8 cellular contexts compared by ENCODE assay signal in genomic region chr17:8176998-8177731, GRCh38. TPM values are rescaled to one million over a fixed set of nuclear protein-coding genes. Genes with fewer than 3 reads are reported as not detected.
A peak's percentile ranks its signal among the peaks of the same experiment; 100 is the strongest.
DNase-seq lines count a peak whose midpoint lies in the region; ATAC-seq, FAIRE-seq and TF ChIP-seq lines count a peak whose summit lies in the region.

No MANE protein-coding gene starts in this region.

- no peak overlapping the region for H3K27ac Mint-ChIP-seq in activated naive CD4-positive, alpha-beta T cell treated with anti-CD3 and anti-CD28 coated beads, Interleukin-2, amount 50 U/mL, for 24 hours
- H3K27ac Mint-ChIP-seq in type B pancreatic cell = peak overlapping the region; percentile 95

- H3K9me3 ChIP-seq in GM12878 (replicated peaks; ENCODE audit: control insufficient read depth, insufficient read depth, low read length) (no peaks in the 10 kb centered on the region), lower lobe of right lung (no peaks in the 10 kb centered on the region)

- TF ChIP-seq EP300 in GM12878 (IDR thresholded peaks at IDR 0.05; ENCODE audit: borderline replicate concordance in 1 of 2, control insufficient read depth in 1 of 2, low read depth in 2 of 2, low read length in 2 of 2) = no peak

- FAIRE-seq in GM12878 (lab: Jason Lieb, UNC) = no peak

- WGBS in GM12878 (ENCODE audit: insufficient coverage, insufficient replicate concordance, low lambda C conversion rate, missing lambda C conversion rate) = 76% methylated on average over 18 of the region's 19 CpGs

- peak overlapping the region; percentile 93 for H3K4me3 ChIP-seq in GM12878
- peak overlapping the region; percentile 87 for H3K4me3 ChIP-seq in lower lobe of right lung

- H3K27ac ChIP-seq in GM12878 (ENCODE audit: control insufficient read depth, insufficient read depth) = 0 out of 2 replicates have a peak overlapping the region, but pooled peaks have one; percentile 61
- peak overlapping the region; percentile 86 for H3K27ac ChIP-seq in lower lobe of right lung

- H2AFZ ChIP-seq in GM12878 (ENCODE audit: control insufficient read depth, low read depth, low read length) = peak overlapping the region; percentile 83

- intact Hi-C loops in GM12878 (cut with micrococcal nuclease; ENCODE audit: unreplicated experiment) (no loop called here), lower lobe of right lung (cut with DNase I) (no loop called here)

- DNase-seq in activated naive CD4-positive, alpha-beta T cell treated with anti-CD3 and anti-CD28 coated beads, Interleukin-2, amount 50 U/mL, for 16 hours = no peak
- DNase-seq in GM12878 (ENCODE audit: low read depth, low spot score) (no peak), lower lobe of right lung (peak; percentile 41), type B pancreatic cell (ENCODE audit: extremely low spot score, unreplicated experiment) (no peak), NOMO-1 treated with DMSO at 0.1 percent for 48 hours (lab: John Stamatoyannopoulos, UW; ENCODE audit: unreplicated experiment) (no peak), NCI-H345 (lab: John Stamatoyannopoulos, UW) (no peak)
- no peak for DNase-seq in activated effector memory CD4-positive, alpha-beta T cell treated with Interleukin-2 at 50 U/mL for 16 hours

- RAD21 ChIA-PET in GM12878 (lab: Charles Lee; ENCODE audit: unreplicated experiment) = interaction anchor here (1.0 to 2.5 kb wide), 4 partner anchors 8 to 50 kb away, joined by 3 to 13 read pairs (median 4); partner anchors contain the start of gene BORCS6

- H3K9me3 Mint-ChIP-seq in activated naive CD4-positive, alpha-beta T cell treated with anti-CD3 and anti-CD28 coated beads, Interleukin-2, amount 50 U/mL, for 24 hours = no peaks in the 10 kb centered on the region
- no peaks in the 10 kb centered on the region for H3K9me3 Mint-ChIP-seq in type B pancreatic cell

- in situ Hi-C loops in GM12878 (cut with MboI) = no loop called here

- no peak for TF ChIP-seq POLR2A in GM12878 (IDR thresholded peaks at IDR 0.05; ENCODE audit: low read depth, low read length)

- no TSS peak for BruUV-seq in GM12878 (replicated peaks; lab: Mats Ljungman, UMichigan)

- H3K9ac ChIP-seq in GM12878 (ENCODE audit: control insufficient read depth, insufficient read depth, low read length) = peak overlapping the region; percentile 67

- POLR2A ChIA-PET in GM12878 (lab: Charles Lee) = interaction anchor here (0.6 to 2.8 kb wide), 7 partner anchors 10 to 312 kb away, joined by 3 to 26 read pairs (median 3); partner anchors contain the start of gene CTC1

- H3K36me3 Mint-ChIP-seq in activated naive CD4-positive, alpha-beta T cell treated with anti-CD3 and anti-CD28 coated beads, Interleukin-2, amount 50 U/mL, for 24 hours = no peaks in the 10 kb centered on the region
- no peaks in the 10 kb centered on the region for H3K36me3 Mint-ChIP-seq in type B pancreatic cell

- peaks cover 3% of the 10 kb centered on the region; the same call in 1 of the 2 replicates for H3K79me2 ChIP-seq in GM12878 (ENCODE audit: control insufficient read depth, insufficient read depth, low read length)

- H3K4me1 ChIP-seq in GM12878 (ENCODE audit: control insufficient read depth, insufficient read depth, low read length) (peaks cover 14% of the 10 kb centered on the region), lower lobe of right lung (peaks cover 37% of the 10 kb centered on the region)

- TF ChIP-seq CTCF in GM12878 (IDR thresholded peaks at IDR 0.05 in 2 of 3, conservative IDR thresholded peaks at IDR 0.05 in 1 of 3; ENCODE audit: control insufficient read depth in 2 of 3, extremely low read depth in 1 of 3, insufficient read depth in 1 of 3, low read depth in 3 of 3, low read length in 3 of 3) (no peak), lower lobe of right lung (IDR thresholded peaks at IDR 0.05) (no peak), type B pancreatic cell (conservative IDR thresholded peaks at IDR 0.05) (no peak)

- H3K4me1 Mint-ChIP-seq in activated naive CD4-positive, alpha-beta T cell treated with anti-CD3 and anti-CD28 coated beads, Interleukin-2, amount 50 U/mL, for 24 hours = peaks cover 53% of the 10 kb centered on the region
- H3K4me1 Mint-ChIP-seq in type B pancreatic cell (ENCODE audit: unreplicated experiment) = peaks cover 25% of the 10 kb centered on the region

- H3K27me3 Mint-ChIP-seq in activated naive CD4-positive, alpha-beta T cell treated with anti-CD3 and anti-CD28 coated beads, Interleukin-2, amount 50 U/mL, for 24 hours = no peaks in the 10 kb centered on the region
- H3K27me3 Mint-ChIP-seq in type B pancreatic cell = peaks cover 6% of the 10 kb centered on the region

- CTCF ChIA-PET in GM12878 (lab: Yijun Ruan, JAX) = interaction anchor here (0.7 to 1.7 kb wide), 4 partner anchors 16 to 86 kb away, joined by 3 to 8 read pairs (median 4); partner anchors contain the start of gene HES7

- no peak for TF ChIP-seq RAD21 in GM12878 (IDR thresholded peaks at IDR 0.05; ENCODE audit: insufficient read depth, low read depth, low read length)

- H4K20me1 ChIP-seq in GM12878 (ENCODE audit: control insufficient read depth, insufficient read depth) = no peaks in the 10 kb centered on the region

- ATAC-seq in GM12878 = no peak
- no peak for ATAC-seq in lower lobe of right lung

- H3K27me3 ChIP-seq in GM12878 (replicated peaks in 1 of 2; ENCODE audit: control insufficient read depth in 2 of 2, insufficient read depth in 2 of 2, low read length in 1 of 2) (no peaks in the 10 kb centered on the region), lower lobe of right lung (ENCODE audit: low read depth) (no peaks in the 10 kb centered on the region)

- H3K4me2 ChIP-seq in GM12878 (ENCODE audit: control insufficient read depth, insufficient read depth) = peak overlapping the region; percentile 70

- H3K36me3 ChIP-seq in GM12878 (ENCODE audit: control insufficient read depth in 2 of 2, insufficient read depth in 2 of 2, low read length in 1 of 2) (no peaks in the 10 kb centered on the region), lower lobe of right lung (no peaks in the 10 kb centered on the region)

- SMC1A ChIA-PET in GM12878 (lab: Charles Lee; ENCODE audit: uncharacterized antibody, unreplicated experiment) = interaction anchor here (1.0 kb wide), 1 partner anchor 9 kb away, joined by 3 read pairs; no protein-coding TSS in a partner anchor

- H3K4me3 Mint-ChIP-seq in activated naive CD4-positive, alpha-beta T cell treated with anti-CD3 and anti-CD28 coated beads, Interleukin-2, amount 50 U/mL, for 24 hours = peak overlapping the region; percentile 88
- peak overlapping the region; percentile 94 for H3K4me3 Mint-ChIP-seq in type B pancreatic cell

RNA-seq across cellular contexts. Expression of gene TMEM107, which starts 1.0 kb away (rescaled TPM):
- total RNA-seq in GM12878 (2013; cell fraction: nucleolus; rRNA removed) = 31.8 and 36.0 TPM in 2 replicates
- total RNA-seq in GM12878 (2014; rRNA removed) (38.7 and 47.6 TPM in 2 replicates), GM12878 (2014; rRNA removed; fragmentation: Illumina TruSeq; extraction: Trizol) (23.7 and 24.9 TPM in 2 replicates), GM12878 (2021) (18.6 and 20.0 TPM in 2 replicates), lower lobe of right lung (12.9 TPM), type B pancreatic cell (ENCODE audit: low replicate concordance) (19.1 and 22.1 TPM in 2 replicates)
- 9.9 TPM for polyA plus RNA-seq in GM12878 (2011; ENCODE audit: low read depth)
- polyA plus RNA-seq in GM12878 (2011; rRNA removed) (32.9 and 33.7 TPM in 2 replicates), GM12878 (2014; fragmentation: Illumina TruSeq; extraction: Trizol) (7.5 and 7.9 TPM in 2 replicates), GM12878 (2014; fragmentation: Nextera tagmentation; extraction: Ambion mirVana) (10 to 100 TPM; 20.8 to 27.0 TPM), GM12878 (2014; rRNA removed) (13.0 and 15.7 TPM in 2 replicates), GM12878 (2016; fragmentation: Nextera tagmentation; extraction: Ambion mirVana) (10 to 100 TPM; 22.5 to 23.3 TPM)
- polyA plus RNA-seq in GM12878 (2011; cell fraction: cytosol; rRNA removed) = 40.2 and 40.3 TPM in 2 replicates
- 32.6 and 35.3 TPM in 2 replicates for polyA plus RNA-seq in GM12878 (2011; cell fraction: nucleus; rRNA removed)
- 19.2 and 20.9 TPM in 2 replicates for polyA plus RNA-seq in GM12878 (2012)
- polyA minus RNA-seq in GM12878 (2011; rRNA and poly(A)+ RNA removed) = 132 and 195 TPM in 2 replicates
- polyA minus RNA-seq in GM12878 (2011; cell fraction: cytosol; rRNA and poly(A)+ RNA removed) = 52.2 and 52.7 TPM in 2 replicates
- polyA minus RNA-seq in GM12878 (2011; cell fraction: nucleus; rRNA and poly(A)+ RNA removed) = 146 and 159 TPM in 2 replicates

RNA-seq across cellular contexts. Expression of gene BORCS6, which starts 12.8 kb away (rescaled TPM):
- 4.8 and 5.9 TPM in 2 replicates for total RNA-seq in GM12878 (2013; cell fraction: nucleolus; rRNA removed)
- 11.1 and 14.1 TPM in 2 replicates for total RNA-seq in GM12878 (2014; rRNA removed)
- total RNA-seq in GM12878 (2014; rRNA removed; fragmentation: Illumina TruSeq; extraction: Trizol) = 3.4 and 4.0 TPM in 2 replicates
- total RNA-seq in GM12878 (2021) = 10.8 and 11.5 TPM in 2 replicates
- 2.6 TPM for polyA plus RNA-seq in GM12878 (2011; ENCODE audit: low read depth)
- polyA plus RNA-seq in GM12878 (2011; rRNA removed) = 2.7 and 4.9 TPM in 2 replicates
- polyA plus RNA-seq in GM12878 (2011; cell fraction: cytosol; rRNA removed) = 7.7 and 11.1 TPM in 2 replicates
- polyA plus RNA-seq in GM12878 (2011; cell fraction: nucleus; rRNA removed) = 7.8 and 9.8 TPM in 2 replicates
- 7.3 and 8.5 TPM in 2 replicates for polyA plus RNA-seq in GM12878 (2012)
- polyA plus RNA-seq in GM12878 (2014; fragmentation: Illumina TruSeq; extraction: Trizol) = 0.81 and 3.2 TPM in 2 replicates
- polyA plus RNA-seq in GM12878 (2014; fragmentation: Nextera tagmentation; extraction: Ambion mirVana) = under 1 TPM; 0.37 to 0.64 TPM
- polyA plus RNA-seq in GM12878 (2014; rRNA removed) = 8.6 and 9.1 TPM in 2 replicates
- 10 to 100 TPM; 10.5 to 11.7 TPM for polyA plus RNA-seq in GM12878 (2016; fragmentation: Nextera tagmentation; extraction: Ambion mirVana)
- 4.4 and 7.9 TPM in 2 replicates for polyA minus RNA-seq in GM12878 (2011; rRNA and poly(A)+ RNA removed)
- polyA minus RNA-seq in GM12878 (2011; cell fraction: cytosol; rRNA and poly(A)+ RNA removed) = 3.1 and 5.6 TPM in 2 replicates
- polyA minus RNA-seq in GM12878 (2011; cell fraction: nucleus; rRNA and poly(A)+ RNA removed) = 5.7 and 7.9 TPM in 2 replicates
- 7.7 TPM for total RNA-seq in lower lobe of right lung
- 4.8 and 6.9 TPM in 2 replicates for total RNA-seq in type B pancreatic cell (ENCODE audit: low replicate concordance)

RNA-seq across cellular contexts. Expression of gene VAMP2, which starts 14.4 kb away (rescaled TPM):
- 27.6 and 28.5 TPM in 2 replicates for total RNA-seq in GM12878 (2013; cell fraction: nucleolus; rRNA removed)
- total RNA-seq in GM12878 (2014; rRNA removed) (3.8 and 4.7 TPM in 2 replicates), GM12878 (2014; rRNA removed; fragmentation: Illumina TruSeq; extraction: Trizol) (6.1 and 6.4 TPM in 2 replicates), GM12878 (2021) (25.1 and 27.8 TPM in 2 replicates), lower lobe of right lung (77.0 TPM), type B pancreatic cell (ENCODE audit: low replicate concordance) (44.7 and 46.3 TPM in 2 replicates)
- 33.4 TPM for polyA plus RNA-seq in GM12878 (2011; ENCODE audit: low read depth)
- polyA plus RNA-seq in GM12878 (2011; rRNA removed) (18.8 and 24.9 TPM in 2 replicates), GM12878 (2014; fragmentation: Illumina TruSeq; extraction: Trizol) (35.2 and 40.8 TPM in 2 replicates), GM12878 (2014; fragmentation: Nextera tagmentation; extraction: Ambion mirVana) (1 to 10 TPM; 3.0 to 6.3 TPM), GM12878 (2014; rRNA removed) (25.0 and 25.3 TPM in 2 replicates), GM12878 (2016; fragmentation: Nextera tagmentation; extraction: Ambion mirVana) (10 to 100 TPM; 25.0 to 28.0 TPM)
- 22.6 and 33.1 TPM in 2 replicates for polyA plus RNA-seq in GM12878 (2011; cell fraction: cytosol; rRNA removed)
- polyA plus RNA-seq in GM12878 (2011; cell fraction: nucleus; rRNA removed) = 68.3 and 69.6 TPM in 2 replicates
- polyA plus RNA-seq in GM12878 (2012) = 45.8 and 62.7 TPM in 2 replicates
- polyA minus RNA-seq in GM12878 (2011; rRNA and poly(A)+ RNA removed) = 7.0 and 9.0 TPM in 2 replicates
- polyA minus RNA-seq in GM12878 (2011; cell fraction: cytosol; rRNA and poly(A)+ RNA removed) = 7.4 and 9.2 TPM in 2 replicates
- polyA minus RNA-seq in GM12878 (2011; cell fraction: nucleus; rRNA and poly(A)+ RNA removed) = 12.8 and 17.6 TPM in 2 replicates

RNA-seq across cellular contexts. Expression of gene PER1, which starts 25.0 kb away (rescaled TPM):
- 64.5 and 73.5 TPM in 2 replicates for total RNA-seq in GM12878 (2013; cell fraction: nucleolus; rRNA removed)
- total RNA-seq in GM12878 (2014; rRNA removed) = 4.9 and 5.5 TPM in 2 replicates
- 1.9 and 2.2 TPM in 2 replicates for total RNA-seq in GM12878 (2014; rRNA removed; fragmentation: Illumina TruSeq; extraction: Trizol)
- total RNA-seq in GM12878 (2021) = 19.9 and 25.1 TPM in 2 replicates
- 22.0 TPM for polyA plus RNA-seq in GM12878 (2011; ENCODE audit: low read depth)
- polyA plus RNA-seq in GM12878 (2011; rRNA removed) = 3.6 and 8.6 TPM in 2 replicates
- 9.8 and 13.3 TPM in 2 replicates for polyA plus RNA-seq in GM12878 (2011; cell fraction: cytosol; rRNA removed)
- polyA plus RNA-seq in GM12878 (2011; cell fraction: nucleus; rRNA removed) = 98.4 and 119 TPM in 2 replicates
- polyA plus RNA-seq in GM12878 (2012) = 25.3 and 40.9 TPM in 2 replicates
- polyA plus RNA-seq in GM12878 (2014; fragmentation: Illumina TruSeq; extraction: Trizol) = 0.81 and 4.1 TPM in 2 replicates
- under 1 TPM; 0.02 to 0.26 TPM for polyA plus RNA-seq in GM12878 (2014; fragmentation: Nextera tagmentation; extraction: Ambion mirVana)
- polyA plus RNA-seq in GM12878 (2014; rRNA removed) = 8.6 and 12.4 TPM in 2 replicates
- 1 to 10 TPM; 5.3 to 6.7 TPM for polyA plus RNA-seq in GM12878 (2016; fragmentation: Nextera tagmentation; extraction: Ambion mirVana)
- 12.9 and 25.3 TPM in 2 replicates for polyA minus RNA-seq in GM12878 (2011; rRNA and poly(A)+ RNA removed)
- polyA minus RNA-seq in GM12878 (2011; cell fraction: cytosol; rRNA and poly(A)+ RNA removed) = 13.7 and 18.7 TPM in 2 replicates
- polyA minus RNA-seq in GM12878 (2011; cell fraction: nucleus; rRNA and poly(A)+ RNA removed) = 39.8 and 46.7 TPM in 2 replicates
- total RNA-seq in lower lobe of right lung = 252 TPM
- 31.0 and 33.2 TPM in 2 replicates for total RNA-seq in type B pancreatic cell (ENCODE audit: low replicate concordance)

RNA-seq across cellular contexts. Expression of gene AURKB, which starts 33.2 kb away (rescaled TPM):
- 53.6 and 56.5 TPM in 2 replicates for total RNA-seq in GM12878 (2013; cell fraction: nucleolus; rRNA removed)
- total RNA-seq in GM12878 (2014; rRNA removed) (125 and 134 TPM in 2 replicates), GM12878 (2014; rRNA removed; fragmentation: Illumina TruSeq; extraction: Trizol) (101 and 109 TPM in 2 replicates), GM12878 (2021) (140 and 141 TPM in 2 replicates), lower lobe of right lung (2.2 TPM), type B pancreatic cell (ENCODE audit: low replicate concordance) (35.0 and 108 TPM in 2 replicates)
- polyA plus RNA-seq in GM12878 (2011; ENCODE audit: low read depth) = 54.5 TPM
- polyA plus RNA-seq in GM12878 (2011; rRNA removed) (24.7 and 52.7 TPM in 2 replicates), GM12878 (2014; fragmentation: Illumina TruSeq; extraction: Trizol) (89.9 and 149 TPM in 2 replicates), GM12878 (2014; fragmentation: Nextera tagmentation; extraction: Ambion mirVana) (100 to 1,000 TPM; 107 to 121 TPM), GM12878 (2014; rRNA removed) (81.5 and 106 TPM in 2 replicates), GM12878 (2016; fragmentation: Nextera tagmentation; extraction: Ambion mirVana) (100 to 1,000 TPM; 187 to 209 TPM)
- 78.6 and 120 TPM in 2 replicates for polyA plus RNA-seq in GM12878 (2011; cell fraction: cytosol; rRNA removed)
- polyA plus RNA-seq in GM12878 (2011; cell fraction: nucleus; rRNA removed) = 223 and 238 TPM in 2 replicates
- polyA plus RNA-seq in GM12878 (2012) = 66.2 and 89.3 TPM in 2 replicates
- 42.4 and 65.7 TPM in 2 replicates for polyA minus RNA-seq in GM12878 (2011; rRNA and poly(A)+ RNA removed)
- polyA minus RNA-seq in GM12878 (2011; cell fraction: cytosol; rRNA and poly(A)+ RNA removed) = 20.8 and 32.3 TPM in 2 replicates
- polyA minus RNA-seq in GM12878 (2011; cell fraction: nucleus; rRNA and poly(A)+ RNA removed) = 70.2 and 122 TPM in 2 replicates
